In the genomic region with DNA sequence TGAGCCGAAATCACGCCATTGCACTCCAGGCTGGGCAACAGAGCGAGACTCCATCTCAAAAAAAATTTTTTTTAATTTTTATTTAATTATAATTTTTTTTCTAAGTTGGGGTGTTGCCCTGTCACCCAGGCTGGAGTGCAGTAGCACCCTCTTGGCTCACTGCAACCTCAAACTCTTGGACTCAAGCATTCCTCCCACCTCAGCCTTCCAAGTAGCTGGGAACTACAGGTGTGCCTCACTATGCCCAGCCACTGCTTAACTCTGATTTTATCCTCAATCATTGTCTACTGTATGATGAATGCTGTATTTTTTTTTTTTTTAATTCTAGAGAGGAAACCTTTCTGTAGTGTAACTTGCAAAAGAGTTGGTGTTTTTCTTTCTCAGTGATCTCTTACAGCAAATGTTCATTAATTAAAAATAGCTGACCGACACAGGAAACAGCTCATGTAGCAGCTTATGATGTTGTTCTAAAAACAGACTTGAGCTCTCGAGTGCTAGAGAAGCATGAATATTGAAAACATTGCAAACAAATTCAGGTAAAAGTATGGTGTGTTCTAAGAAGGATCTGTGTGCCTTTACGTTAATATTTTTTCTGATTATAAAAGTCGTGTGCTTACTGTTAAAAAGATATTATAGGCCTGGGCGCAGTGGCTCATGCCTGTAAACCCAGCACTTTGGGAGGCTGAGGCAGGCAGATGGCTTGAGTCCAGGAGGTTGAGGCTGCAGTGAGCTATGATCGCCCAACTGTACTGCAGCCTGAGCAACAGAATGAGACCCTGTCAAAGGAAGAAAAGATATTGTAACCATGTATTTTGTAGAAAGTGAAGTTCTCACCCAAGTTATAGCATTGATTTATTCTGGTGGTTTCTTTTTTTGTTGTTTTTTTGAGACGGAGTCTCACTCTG, we compare ENCODE assay signal across 1 cellular context.
TF ChIP-seq lines count a peak whose summit lies in the region.

No MANE protein-coding gene starts in this region.

TF ChIP-seq in H1, 55 proteins besides CTCF, POLR2A, EP300 and RAD21 (continued from another document):
- no peak for TF ChIP-seq TBP (IDR thresholded peaks at IDR 0.05; ENCODE audit: low read depth, low read length)
- TF ChIP-seq SUZ12 (IDR thresholded peaks at IDR 0.05; ENCODE audit: low read length), result no peak
- TF ChIP-seq HDAC2 (IDR thresholded peaks at IDR 0.05; ENCODE audit: borderline replicate concordance in 1 of 2, low read depth in 2 of 2, low read length in 2 of 2), result no peak
- TF ChIP-seq, protein P1, sequence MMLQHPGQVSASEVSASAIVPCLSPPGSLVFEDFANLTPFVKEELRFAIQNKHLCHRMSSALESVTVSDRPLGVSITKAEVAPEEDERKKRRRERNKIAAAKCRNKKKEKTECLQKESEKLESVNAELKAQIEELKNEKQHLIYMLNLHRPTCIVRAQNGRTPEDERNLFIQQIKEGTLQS (IDR thresholded peaks at IDR 0.05; ENCODE audit: insufficient read depth, low read depth, low read length), result no peak
